25 cellular contexts compared by ENCODE assay signal in the genomic region with DNA sequence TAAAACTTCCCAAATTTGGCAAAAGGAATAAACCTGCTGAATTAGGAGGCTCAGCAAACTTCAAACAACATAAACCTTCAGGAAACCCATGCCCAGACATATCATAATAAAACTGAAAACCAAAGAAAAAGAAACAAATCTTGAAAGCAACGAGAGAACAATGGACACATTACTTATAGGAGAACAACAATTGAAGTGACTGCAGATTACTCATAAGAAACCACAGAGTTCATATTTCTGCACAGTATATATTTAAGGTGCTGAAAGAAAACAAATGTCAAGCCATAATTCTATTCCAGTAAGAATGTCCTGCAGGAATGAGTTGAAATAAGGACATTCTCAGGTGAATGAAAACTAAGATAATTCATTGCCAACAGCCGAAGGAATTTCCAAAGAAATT.
A peak's percentile ranks its signal among the peaks of the same experiment; 100 is the strongest.
DNase-seq lines count a peak whose midpoint lies in the region; ATAC-seq, FAIRE-seq and TF ChIP-seq lines count a peak whose summit lies in the region.
"Had no signal": no experiment of that assay in that cellular context is flagged by ENCODE, and none has a peak within 500 bp of the region (broad histone marks: within the 10 kb centered on the region; RNA-seq: fewer than 3 reads in every experiment).

No MANE protein-coding gene starts in this region.

- TF ChIP-seq POLR2A in GM12878 (IDR thresholded peaks at IDR 0.05; ENCODE audit: low read depth, low read length) = no peak

- POLR2A ChIA-PET in activated CD4-positive, alpha-beta T cell treated with anti-CD3 and anti-CD28 coated beads for 36 hours (lab: Charles Lee) = no interaction called here
- POLR2A ChIA-PET in activated CD4-positive, alpha-beta T cell treated with anti-CD3 and anti-CD28 coated beads, Interleukin-2, amount 10 ng/mL, durations not matched to agents 7 days and 5 days (lab: Charles Lee) = no interaction called here
- POLR2A ChIA-PET in GM12878 (lab: Charles Lee) = no interaction called here

- H4K20me1 ChIP-seq in GM12878 (ENCODE audit: control insufficient read depth, insufficient read depth) = no peaks in the 10 kb centered on the region
- H4K20me1 ChIP-seq: BLaER1 had no signal

- no peak for TF ChIP-seq EP300 in GM12878 (IDR thresholded peaks at IDR 0.05; ENCODE audit: borderline replicate concordance in 1 of 2, control insufficient read depth in 1 of 2, low read depth in 2 of 2, low read length in 2 of 2)

- TF ChIP-seq RAD21 in GM12878 (IDR thresholded peaks at IDR 0.05; ENCODE audit: insufficient read depth, low read depth, low read length) = no peak

- in situ Hi-C loops in GM12878 (cut with MboI) = no loop called here

- intact Hi-C loops in activated CD4-positive, alpha-beta T cell treated with anti-CD3 and anti-CD28 coated beads for 36 hours (cut with DNase I, micrococcal nuclease) = no loop called here
- intact Hi-C loops in GM12878 (cut with micrococcal nuclease; ENCODE audit: unreplicated experiment) = no loop called here

- no peak overlapping the region for H3K4me3 Mint-ChIP-seq in activated CD4-positive, alpha-beta T cell treated with anti-CD3 and anti-CD28 coated beads for 36 hours
- no peak overlapping the region for H3K4me3 Mint-ChIP-seq in activated CD4-positive, alpha-beta T cell treated with anti-CD3 and anti-CD28 coated beads, Interleukin-2, amount 10 ng/mL, durations not matched to agents 7 days and 5 days
- H3K4me3 Mint-ChIP-seq: B cell; CD4-positive, CD25-positive, alpha-beta regulatory T cell; CD8-positive, alpha-beta T cell had no signal

- TF ChIP-seq CTCF in D721Med (IDR thresholded peaks at IDR 0.05; ENCODE audit: insufficient read depth, missing control alignments) = no peak
- TF ChIP-seq CTCF in GM12878 (IDR thresholded peaks at IDR 0.05 in 2 of 3, conservative IDR thresholded peaks at IDR 0.05 in 1 of 3; ENCODE audit: control insufficient read depth in 2 of 3, extremely low read depth in 1 of 3, insufficient read depth in 1 of 3, low read depth in 3 of 3, low read length in 3 of 3) = no peak
- TF ChIP-seq CTCF in foreskin keratinocyte (conservative IDR thresholded peaks at IDR 0.05) = no peak

- H3K4me1 ChIP-seq in GM12878 (ENCODE audit: control insufficient read depth, insufficient read depth, low read length) (no peaks in the 10 kb centered on the region), foreskin keratinocyte (no peaks in the 10 kb centered on the region)
- H3K4me1 ChIP-seq: Caco-2 had no signal

- BruUV-seq in GM12878 (replicated peaks; lab: Mats Ljungman, UMichigan) = no TSS peak

- RAD21 ChIA-PET in GM12878 (lab: Charles Lee; ENCODE audit: unreplicated experiment) = no interaction called here

- CTCF ChIA-PET in activated CD4-positive, alpha-beta T cell treated with anti-CD3 and anti-CD28 coated beads for 36 hours (lab: Charles Lee) = interaction anchor here (1.0 kb wide), 1 partner anchor 10 kb away, joined by 7 read pairs; no protein-coding TSS in a partner anchor
- CTCF ChIA-PET in activated CD4-positive, alpha-beta T cell treated with anti-CD3 and anti-CD28 coated beads, Interleukin-2, amount 10 ng/mL, durations not matched to agents 7 days and 5 days (lab: Charles Lee) = interaction anchor here (1.0 kb wide), 1 partner anchor 10 kb away, joined by 3 read pairs; no protein-coding TSS in a partner anchor
- CTCF ChIA-PET in GM12878 (lab: Yijun Ruan, JAX) = no interaction called here

- no peak for DNase-seq in activated CD4-positive, alpha-beta T cell treated with anti-CD3 and anti-CD28 coated beads for 36 hours
- DNase-seq in activated CD4-positive, alpha-beta T cell treated with anti-CD3 and anti-CD28 coated beads, Interleukin-2, amount 10 ng/mL, durations not matched to agents 7 days and 5 days = no peak
- DNase-seq in D721Med (ENCODE audit: insufficient read length, low spot score) (no peak), GM12878 (ENCODE audit: low read depth, low spot score) (no peak), foreskin keratinocyte (peak in 1 of 2 donors; percentile 9), SKM-1 (lab: John Stamatoyannopoulos, UW; ENCODE audit: unreplicated experiment) (no peak)
- no peak for DNase-seq in stimulated activated CD4-positive, alpha-beta T cell treated with anti-CD3 and anti-CD28 coated beads, Interleukin-15, amount 100 ng/mL, for 24 hours
- DNase-seq: Caco-2; CD4-positive, CD25-positive, alpha-beta regulatory T cell; CD8-positive, alpha-beta T cell; DMS 273 treated with DMSO at 0.1 percent for 48 hours; DMS79; EL; GDM1; GOT3; H7; HCEC 1CT had no signal

- ATAC-seq in activated CD4-positive, alpha-beta T cell treated with anti-CD3 and anti-CD28 coated beads for 36 hours = peak; percentile 55
- 0 out of 3 replicates have a peak, but pooled peaks have one; percentile 31 for ATAC-seq in GM12878
- peak; percentile 45 for ATAC-seq in foreskin keratinocyte
- ATAC-seq in HG02840 (IDR thresholded peaks at IDR 0.05; ENCODE audit: low FRiP score, unreplicated experiment) = no peak
- ATAC-seq: CD8-positive, alpha-beta T cell had no signal

- H3K27ac ChIP-seq in GM12878 (ENCODE audit: control insufficient read depth, insufficient read depth) = no peak overlapping the region
- no peak overlapping the region for H3K27ac ChIP-seq in foreskin keratinocyte
- H3K27ac ChIP-seq: 22Rv1, BLaER1, C4-2B had no signal

- H3K4me3 ChIP-seq in GM12878 = no peak overlapping the region
- H3K4me3 ChIP-seq: BLaER1 had no signal

- FAIRE-seq in D721Med (lab: Jason Lieb, UNC) (peak; percentile 35), GM12878 (lab: Jason Lieb, UNC) (no peak)
- FAIRE-seq: A204.1, GM12891, GM18507 had no signal

- H3K27ac Mint-ChIP-seq in activated CD4-positive, alpha-beta T cell treated with anti-CD3 and anti-CD28 coated beads for 36 hours = no peak overlapping the region
- H3K27ac Mint-ChIP-seq in activated CD4-positive, alpha-beta T cell treated with anti-CD3 and anti-CD28 coated beads, Interleukin-2, amount 10 ng/mL, durations not matched to agents 7 days and 5 days = no peak overlapping the region
- H3K27ac Mint-ChIP-seq: B cell; CD4-positive, CD25-positive, alpha-beta regulatory T cell; CD8-positive, alpha-beta T cell had no signal

- 15% methylated on average over 2 of the region's 2 CpGs for WGBS in GM12878 (ENCODE audit: insufficient coverage, insufficient replicate concordance, low lambda C conversion rate, missing lambda C conversion rate)

- H3K9me3 ChIP-seq in GM12878 (replicated peaks; ENCODE audit: control insufficient read depth, insufficient read depth, low read length) = no peaks in the 10 kb centered on the region; the same call in 2 of the 3 replicates

- no peak overlapping the region for H3K9ac ChIP-seq in GM12878 (ENCODE audit: control insufficient read depth, insufficient read depth, low read length)
- H3K9ac ChIP-seq: BLaER1 had no signal

- no peaks in the 10 kb centered on the region for H3K36me3 ChIP-seq in GM12878 (ENCODE audit: control insufficient read depth in 2 of 2, insufficient read depth in 2 of 2, low read length in 1 of 2)
- H3K36me3 ChIP-seq: BLaER1 had no signal

- no peak overlapping the region for H2AFZ ChIP-seq in GM12878 (ENCODE audit: control insufficient read depth, low read depth, low read length)

- peaks cover 8% of the 10 kb centered on the region for H3K27me3 Mint-ChIP-seq in activated CD4-positive, alpha-beta T cell treated with anti-CD3 and anti-CD28 coated beads for 36 hours
- H3K27me3 Mint-ChIP-seq in activated CD4-positive, alpha-beta T cell treated with anti-CD3 and anti-CD28 coated beads, Interleukin-2, amount 10 ng/mL, durations not matched to agents 7 days and 5 days = peaks cover 35% of the 10 kb centered on the region

- peaks cover 3% of the 10 kb centered on the region for H3K4me1 Mint-ChIP-seq in activated CD4-positive, alpha-beta T cell treated with anti-CD3 and anti-CD28 coated beads for 36 hours
- H3K4me1 Mint-ChIP-seq in activated CD4-positive, alpha-beta T cell treated with anti-CD3 and anti-CD28 coated beads, Interleukin-2, amount 10 ng/mL, durations not matched to agents 7 days and 5 days = peaks cover 4% of the 10 kb centered on the region
- H3K4me1 Mint-ChIP-seq: B cell; CD4-positive, CD25-positive, alpha-beta regulatory T cell had no signal

- SMC1A ChIA-PET in GM12878 (lab: Charles Lee; ENCODE audit: uncharacterized antibody, unreplicated experiment) = interaction anchor here (1.0 to 1.2 kb wide), 2 partner anchors 10 to 12 kb away, joined by 3 read pairs; no protein-coding TSS in a partner anchor

- H3K79me2 ChIP-seq in GM12878 (ENCODE audit: control insufficient read depth, insufficient read depth, low read length) = no peaks in the 10 kb centered on the region

- peaks cover 2 to 3% of the 10 kb centered on the region in 2 experiments; a peak in 2 of 4 replicates for H3K27me3 ChIP-seq in GM12878 (replicated peaks in 1 of 2; ENCODE audit: control insufficient read depth in 2 of 2, insufficient read depth in 2 of 2, low read length in 1 of 2)
- peaks cover 15% of the 10 kb centered on the region for H3K27me3 ChIP-seq in foreskin keratinocyte
- H3K27me3 ChIP-seq: BLaER1 had no signal

- no peaks in the 10 kb centered on the region for H3K36me3 Mint-ChIP-seq in activated CD4-positive, alpha-beta T cell treated with anti-CD3 and anti-CD28 coated beads for 36 hours (ENCODE audit: low read depth)
- H3K36me3 Mint-ChIP-seq in activated CD4-positive, alpha-beta T cell treated with anti-CD3 and anti-CD28 coated beads, Interleukin-2, amount 10 ng/mL, durations not matched to agents 7 days and 5 days (ENCODE audit: low read depth) = peaks cover under 1% of the 10 kb centered on the region
- H3K36me3 Mint-ChIP-seq: CD4-positive, CD25-positive, alpha-beta regulatory T cell; CD8-positive, alpha-beta T cell had no signal

- no peaks in the 10 kb centered on the region for H3K9me3 Mint-ChIP-seq in activated CD4-positive, alpha-beta T cell treated with anti-CD3 and anti-CD28 coated beads for 36 hours (ENCODE audit: low read depth)
- peaks cover 1% of the 10 kb centered on the region for H3K9me3 Mint-ChIP-seq in activated CD4-positive, alpha-beta T cell treated with anti-CD3 and anti-CD28 coated beads, Interleukin-2, amount 10 ng/mL, durations not matched to agents 7 days and 5 days
- H3K9me3 Mint-ChIP-seq: CD8-positive, alpha-beta T cell had no signal

- no peak overlapping the region for H3K4me2 ChIP-seq in GM12878 (ENCODE audit: control insufficient read depth, insufficient read depth)
- H3K4me2 ChIP-seq: BLaER1 had no signal

TF ChIP-seq in GM12878, 131 proteins besides CTCF, POLR2A, EP300 and RAD21 (continues in another document):
- TF ChIP-seq, protein P1, sequence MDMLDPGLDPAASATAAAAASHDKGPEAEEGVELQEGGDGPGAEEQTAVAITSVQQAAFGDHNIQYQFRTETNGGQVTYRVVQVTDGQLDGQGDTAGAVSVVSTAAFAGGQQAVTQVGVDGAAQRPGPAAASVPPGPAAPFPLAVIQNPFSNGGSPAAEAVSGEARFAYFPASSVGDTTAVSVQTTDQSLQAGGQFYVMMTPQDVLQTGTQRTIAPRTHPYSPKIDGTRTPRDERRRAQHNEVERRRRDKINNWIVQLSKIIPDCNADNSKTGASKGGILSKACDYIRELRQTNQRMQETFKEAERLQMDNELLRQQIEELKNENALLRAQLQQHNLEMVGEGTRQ (IDR thresholded peaks at IDR 0.05; ENCODE audit: borderline replicate concordance, low read depth, low read length) = no peak
- TF ChIP-seq EGR1 (IDR thresholded peaks at IDR 0.05; ENCODE audit: borderline replicate concordance in 1 of 2, low read depth in 2 of 2, low read length in 2 of 2) (no peak), SMC3 (IDR thresholded peaks at IDR 0.05; ENCODE audit: borderline replicate concordance, low read length) (no peak), MTA2 (IDR thresholded peaks at IDR 0.05; ENCODE audit: low read depth) (no peak)
